9 cellular contexts compared by ENCODE assay signal in genomic region chr7:101870361-101871062, GRCh38. TPM values are rescaled to one million over a fixed set of nuclear protein-coding genes. Genes with fewer than 3 reads are reported as not detected.
DNase-seq lines count a peak whose midpoint lies in the region; ATAC-seq lines count a peak whose summit lies in the region.
"Had no signal": no experiment of that assay in that cellular context is flagged by ENCODE, and none has a peak within 500 bp of the region (broad histone marks: within the 10 kb centered on the region; RNA-seq: fewer than 3 reads in every experiment).

No MANE protein-coding gene starts in this region.

- no peak overlapping the region for H3K4me2 ChIP-seq in neuronal stem cell (ENCODE audit: insufficient read depth, low read length, poor library complexity, severe bottlenecking)

- no peak overlapping the region for H4K8ac ChIP-seq in neuronal stem cell (ENCODE audit: low read depth, low read length)

- H3K36me3 Mint-ChIP-seq in activated naive CD4-positive, alpha-beta T cell treated with anti-CD3 and anti-CD28 coated beads for 36 hours (ENCODE audit: low read depth) = no peaks in the 10 kb centered on the region

- no peak overlapping the region for H2BK12ac ChIP-seq in neuronal stem cell (ENCODE audit: low read length)

- no peak overlapping the region for H3K4me3 ChIP-seq in neuronal stem cell (ENCODE audit: low read length in 2 of 2)

- H2BK15ac ChIP-seq in neuronal stem cell (ENCODE audit: low read length) = no peak overlapping the region

- H3K9ac ChIP-seq in neuronal stem cell (ENCODE audit: low read depth, low read length, poor library complexity) = no peak overlapping the region

- no peak overlapping the region for H2BK120ac ChIP-seq in neuronal stem cell (ENCODE audit: low read depth, low read length)

- no peak overlapping the region for H3K18ac ChIP-seq in neuronal stem cell (ENCODE audit: low read length)

- CTCF ChIA-PET in activated naive CD4-positive, alpha-beta T cell treated with anti-CD3 and anti-CD28 coated beads for 36 hours (lab: Charles Lee) = interaction anchor here (1.0 kb wide), 1 partner anchor 29 kb away, joined by 3 read pairs; no protein-coding TSS in a partner anchor

- ATAC-seq in GM18873 (IDR thresholded peaks at IDR 0.05; ENCODE audit: low FRiP score, unreplicated experiment) = no peak

- peaks cover 0 to 3% of the 10 kb centered on the region in 2 donors for H3K9me3 ChIP-seq in neuronal stem cell (replicated peaks in 1 of 2; ENCODE audit: control insufficient read depth in 2 of 2, insufficient read depth in 1 of 2, low read depth in 1 of 2, low read length in 2 of 2)

- H3K27ac ChIP-seq in neuronal stem cell (replicated peaks; ENCODE audit: low read length) = no peak overlapping the region

- no peak overlapping the region for H3K23ac ChIP-seq in neuronal stem cell (ENCODE audit: low read depth, low read length, poor library complexity)

- no peak overlapping the region for H2AK5ac ChIP-seq in neuronal stem cell (ENCODE audit: low read depth, low read length)

- no peaks in the 10 kb centered on the region for H3K27me3 Mint-ChIP-seq in activated naive CD4-positive, alpha-beta T cell treated with anti-CD3 and anti-CD28 coated beads for 36 hours (ENCODE audit: low read depth)

- H3K4me3 Mint-ChIP-seq in activated naive CD4-positive, alpha-beta T cell treated with anti-CD3 and anti-CD28 coated beads for 36 hours = no peak overlapping the region

- no peak overlapping the region for H2AFZ ChIP-seq in neuronal stem cell (ENCODE audit: low read length)

- no CpG with 5 or more reads among the region's 12 CpGs for WGBS in neuronal stem cell (ENCODE audit: extremely low coverage in 2 of 2, insufficient read length in 2 of 2, insufficient replicate concordance in 1 of 2), 2 donors

- H4K91ac ChIP-seq in neuronal stem cell (ENCODE audit: low read depth, low read length, poor library complexity) = no peak overlapping the region

- H3K79me1 ChIP-seq in neuronal stem cell (ENCODE audit: low read depth, low read length) = peaks cover 25% of the 10 kb centered on the region

- no peak overlapping the region for H3K27ac Mint-ChIP-seq in activated naive CD4-positive, alpha-beta T cell treated with anti-CD3 and anti-CD28 coated beads for 36 hours

- H3K14ac ChIP-seq in neuronal stem cell (ENCODE audit: low read length) = no peak overlapping the region

- H3K27me3 ChIP-seq in neuronal stem cell (ENCODE audit: control insufficient read depth in 3 of 3, insufficient read depth in 3 of 3, low read depth in 1 of 3, low read length in 3 of 3) = no peaks in the 10 kb centered on the region

- H3K36me3 ChIP-seq in neuronal stem cell (replicated peaks in 1 of 2; ENCODE audit: control insufficient read depth in 2 of 2, insufficient read depth in 2 of 2, low read length in 2 of 2) = peaks cover 0 to 2% of the 10 kb centered on the region in 2 donors

- H3K4me1 Mint-ChIP-seq in activated naive CD4-positive, alpha-beta T cell treated with anti-CD3 and anti-CD28 coated beads for 36 hours (ENCODE audit: low read depth) = peaks cover 11% of the 10 kb centered on the region

- H3K4me1 ChIP-seq in neuronal stem cell (ENCODE audit: control insufficient read depth in 2 of 2, insufficient read depth in 1 of 2, low read depth in 1 of 2, low read length in 2 of 2) = peaks cover 8 to 22% of the 10 kb centered on the region in 2 donors

- no peaks in the 10 kb centered on the region for H3K9me3 Mint-ChIP-seq in activated naive CD4-positive, alpha-beta T cell treated with anti-CD3 and anti-CD28 coated beads for 36 hours

- no peak overlapping the region for H3K4ac ChIP-seq in neuronal stem cell (ENCODE audit: low read length)

- H2BK5ac ChIP-seq in neuronal stem cell (ENCODE audit: low read length) = peak overlapping the region; percentile 42

- intact Hi-C loops in activated naive CD4-positive, alpha-beta T cell treated with anti-CD3 and anti-CD28 coated beads for 36 hours (cut with micrococcal nuclease) = no loop called here

- DNase-seq in EL (peak; percentile 18), M059J (ENCODE audit: low read depth) (peak; percentile 23), dedifferentiated amniotic fluid mesenchymal stem cell (ENCODE audit: extremely low spot score) (peak; percentile 29), neuronal stem cell (ENCODE audit: low spot score) (no peak), A172 (ENCODE audit: low spot score) (no peak), activated gamma-delta T cell (lab: John Stamatoyannopoulos, UW) (no peak)
- DNase-seq in activated naive CD4-positive, alpha-beta T cell treated with anti-CD3 and anti-CD28 coated beads for 36 hours = no peak
- DNase-seq: occipital lobe had no signal

RNA-seq across cellular contexts. Expression of gene CUX1, which starts 53.1 kb away (rescaled TPM):
- total RNA-seq in M059J (2014; rRNA removed; shearing (Covaris generic)) = 33.9 and 51.9 TPM in 2 replicates
- polyA plus RNA-seq in neuronal stem cell (2013, experiment 1 of 2) = 47.3 TPM
- 46.1 TPM for polyA plus RNA-seq in neuronal stem cell (2013, experiment 2 of 2)
- 32.1 and 36.5 TPM in 2 replicates for total RNA-seq in A172 (2014; rRNA removed; shearing (Covaris generic))
- total RNA-seq in activated naive CD4-positive, alpha-beta T cell treated with anti-CD3 and anti-CD28 coated beads for 36 hours = 10 to 100 TPM; 22.2 to 25.5 TPM

Comparison
In these comparisons a context has a peak if more than half of its experiments do, and no peak if none do; other contexts are left out.
1. DNase-seq: peak in EL (single experiment), M059J (single experiment) and dedifferentiated amniotic fluid mesenchymal stem cell (single experiment); none in neuronal stem cell (single experiment), A172 (single experiment), activated naive CD4-positive, alpha-beta T cell treated with anti-CD3 and anti-CD28 coated beads for 36 hours (single experiment) and activated gamma-delta T cell (single experiment).